10 cellular contexts compared by ENCODE assay signal in genomic region chr7:74765205-74765918, GRCh38. TPM values are rescaled to one million over a fixed set of nuclear protein-coding genes. Genes with fewer than 3 reads are reported as not detected.
DNase-seq lines count a peak whose midpoint lies in the region; ATAC-seq, FAIRE-seq and TF ChIP-seq lines count a peak whose summit lies in the region.
"Not testable (repeated sequence)": the region's sequence is repeated elsewhere in the genome, so short reads cannot be mapped to it uniquely, and the experiment has no call there.
"Had no signal": no experiment of that assay in that cellular context is flagged by ENCODE, and none has a peak within 500 bp of the region (broad histone marks: within the 10 kb centered on the region; RNA-seq: fewer than 3 reads in every experiment).

No MANE protein-coding gene starts in this region.

- H3K4me1 Mint-ChIP-seq in activated T-cell treated with anti-CD3 and anti-CD28 coated beads, Interleukin-2, amount 50 U/mL, for 4 hours (ENCODE audit: low read depth) = not testable (repeated sequence)

- not testable (repeated sequence) for H3K27me3 Mint-ChIP-seq in activated T-cell treated with anti-CD3 and anti-CD28 coated beads, Interleukin-2, amount 50 U/mL, for 4 hours (ENCODE audit: low read depth)

- CTCF ChIA-PET in A549 (lab: Yijun Ruan, JAX); PC-3 (lab: Charles Lee); HepG2 (lab: Yijun Ruan, JAX; ENCODE audit: low intra/inter-chr PET ratio, low total read pairs): not testable (repeated sequence)

- H3K27me3 ChIP-seq in PC-3 (ENCODE audit: low read length); HepG2 (ENCODE audit: control insufficient read depth in 1 of 2, insufficient read depth in 2 of 2, low read length in 2 of 2); pancreas: not testable (repeated sequence)

- intact Hi-C loops in PC-3 (cut with micrococcal nuclease); HepG2 (cut with micrococcal nuclease; ENCODE audit: unreplicated experiment); pancreas (cut with DNase I): not testable (repeated sequence)

- H3K36me3 Mint-ChIP-seq in activated T-cell treated with anti-CD3 and anti-CD28 coated beads, Interleukin-2, amount 50 U/mL, for 4 hours (ENCODE audit: insufficient read depth) = not testable (repeated sequence)

- not testable (repeated sequence) for H3K9me2 ChIP-seq in PC-3 (replicated peaks; ENCODE audit: low read length)

- in situ Hi-C loops in HepG2 (cut with HindIII; ENCODE audit: extremely low pct_ligation_motif_present, low pct_unique_long_range_greater_than_20kb) = not testable (repeated sequence)

- not testable (repeated sequence) for H3K9me3 Mint-ChIP-seq in activated T-cell treated with anti-CD3 and anti-CD28 coated beads, Interleukin-2, amount 50 U/mL, for 4 hours

- not testable (repeated sequence) for H3K4me3 Mint-ChIP-seq in activated T-cell treated with anti-CD3 and anti-CD28 coated beads, Interleukin-2, amount 50 U/mL, for 4 hours

- not testable (repeated sequence) for FAIRE-seq in A549 (lab: Jason Lieb, UNC); HepG2 (lab: Jason Lieb, UNC); pancreas (lab: Jason Lieb, UNC)

- not testable (repeated sequence) for H4K20me1 ChIP-seq in PC-3 (ENCODE audit: low read length); HepG2 (ENCODE audit: insufficient read depth, low read length)

- no CpG with 5 or more reads among the region's 17 CpGs for WGBS in A549 (ENCODE audit: missing lambda C conversion rate)
- no CpG with 5 or more reads among the region's 17 CpGs for WGBS in HepG2 (ENCODE audit: low lambda C conversion rate)
- WGBS in pancreas, 2 donors = no CpG with 5 or more reads among the region's 17 CpGs

- H3K4me3 ChIP-seq in A549; PC-3 (ENCODE audit: low read length); HepG2 (replicated peaks in 1 of 3; ENCODE audit: insufficient read depth in 1 of 3, low read depth in 2 of 3, low read length in 3 of 3); pancreas: not testable (repeated sequence)

- not testable (repeated sequence) for H3K36me3 ChIP-seq in PC-3 (ENCODE audit: low read depth, low read length); HepG2 (replicated peaks in 1 of 2; ENCODE audit: control insufficient read depth in 1 of 2, insufficient read depth in 2 of 2, low read length in 2 of 2); pancreas

- not testable (repeated sequence) for DNase-seq in A549 (ENCODE audit: low read depth in 1 of 2, low spot score in 1 of 2); PC-3; activated T-cell treated with anti-CD3 and anti-CD28 coated beads, Interleukin-2, amount 50 U/mL, for 4 hours; HepG2 (ENCODE audit: low spot score); pancreas

- POLR2A ChIA-PET in A549 (lab: Yijun Ruan, JAX); PC-3 (lab: Charles Lee; ENCODE audit: unreplicated experiment); HepG2 (lab: Yijun Ruan, JAX): not testable (repeated sequence)

- H2AFZ ChIP-seq in PC-3 (ENCODE audit: low read length); HepG2 (ENCODE audit: low read length): not testable (repeated sequence)

- not testable (repeated sequence) for H3K4me1 ChIP-seq in A549; PC-3 (ENCODE audit: insufficient read depth, low read length); HepG2 (ENCODE audit: insufficient read depth, low read length); pancreas

- not testable (repeated sequence) for H3K9me3 ChIP-seq in A549; PC-3 (ENCODE audit: low read length); HepG2 (ENCODE audit: low read length); pancreas

- H3K4me2 ChIP-seq in A549; PC-3 (ENCODE audit: low read length); HepG2 (ENCODE audit: low read depth, low read length): not testable (repeated sequence)

- not testable (repeated sequence) for H3K79me2 ChIP-seq in PC-3 (ENCODE audit: low read length); HepG2 (ENCODE audit: insufficient read depth, low read length)

- not testable (repeated sequence) for H3F3A ChIP-seq in PC-3 (ENCODE audit: low read length, unreplicated experiment)

- H3K27ac ChIP-seq in A549; PC-3 (ENCODE audit: low read length); HepG2 (ENCODE audit: extremely low read length, insufficient read depth, low read length); pancreas: not testable (repeated sequence)

- ATAC-seq in A549 (peak; percentile 6 to 17; a peak in 4 of 6 replicates), GM19438 (IDR thresholded peaks at IDR 0.05; ENCODE audit: low read depth, unreplicated experiment) (peak; percentile 37), HG02642 (IDR thresholded peaks at IDR 0.05; ENCODE audit: poor library complexity, unreplicated experiment) (peak; percentile 23), PC-3 (0 out of 2 replicates have a peak, but pooled peaks have one; percentile 18), esophagus mucosa (peak; percentile 57), HepG2 (peak; percentile 16), pancreas (peak in 3 of 4 donors; percentile 23 to 46 (median 33))
- ATAC-seq in activated T-cell treated with anti-CD3 and anti-CD28 coated beads, Interleukin-2, amount 50 U/mL, for 4 hours = peak; percentile 56 to 64

- not testable (repeated sequence) for TF ChIP-seq POLR2A in A549 (IDR thresholded peaks at IDR 0.05; ENCODE audit: low read length); HepG2 (IDR thresholded peaks at IDR 0.05; ENCODE audit: insufficient read depth in 1 of 2, low read depth in 2 of 2, low read length in 2 of 2)

- BruUV-seq in PC-3 (replicated peaks; lab: Mats Ljungman, UMichigan); HepG2 (replicated peaks; lab: Mats Ljungman, UMichigan): not testable (repeated sequence)

- TF ChIP-seq CTCF in A549 (IDR thresholded peaks at IDR 0.05); PC-3 (conservative IDR thresholded peaks at IDR 0.05; ENCODE audit: low read depth, low read length); HepG2 (CRISPR knock-in tag; IDR thresholded peaks at IDR 0.05); pancreas (IDR thresholded peaks at IDR 0.05): not testable (repeated sequence)

- TF ChIP-seq RAD21 in A549 (conservative IDR thresholded peaks at IDR 0.05 in 1 of 2, IDR thresholded peaks at IDR 0.05 in 1 of 2); HepG2 (CRISPR knock-in tag; IDR thresholded peaks at IDR 0.05): not testable (repeated sequence)

- H3K9ac ChIP-seq in PC-3 (ENCODE audit: low read length); HepG2 (ENCODE audit: insufficient read depth, low read depth, low read length): not testable (repeated sequence)

- not testable (repeated sequence) for TF ChIP-seq EP300 in A549 (IDR thresholded peaks at IDR 0.05); HepG2 (IDR thresholded peaks at IDR 0.05; ENCODE audit: low read depth in 2 of 2, low read length in 2 of 2); HepG2 (CRISPR knock-in tag; IDR thresholded peaks at IDR 0.05; ENCODE audit: borderline replicate concordance)

RNA-seq across cellular contexts. Expression of gene NCF1, which starts 8.4 kb away (rescaled TPM):
- polyA plus RNA-seq in A549 (2011; rRNA removed) (not detected in 2 replicates), A549 (2017; fragmentation: RNase III; extraction: RNeasy Plus Mini Kit Qiagen cat#74134 plus additional on column Dnase treatment) (0.04 TPM in 1 of 3 replicates, not detected in the others), HepG2 (2011; rRNA removed) (0.09 and 0.13 TPM in 2 replicates), pancreas (1 to 10 TPM in 1 of 2 donors, under 1 TPM in 1; 0.99 to 1.1 TPM)
- 0.04 TPM in 1 of 2 replicates, not detected in the other for polyA plus RNA-seq in A549 (2012; cell fraction: cytosol; rRNA removed)
- polyA plus RNA-seq in A549 (2012; cell fraction: nucleus; rRNA removed) = 0.11 and 0.29 TPM in 2 replicates
- polyA minus RNA-seq in A549 (2011; rRNA and poly(A)+ RNA removed) = 0.17 TPM in 1 of 2 replicates, not detected in the other
- total RNA-seq in PC-3 (2014; rRNA removed) (not detected in 2 replicates), esophagus mucosa (2.7 TPM), HepG2 (2016; rRNA removed; fragmentation: Illumina TruSeq; extraction: Trizol) (not detected in 2 replicates), pancreas (1 to 10 TPM in 3 of 6 donors, under 1 TPM in 2, not detected in 1; 0.32 to 4.6 (median 1.3) TPM)
- 1 to 10 TPM in 1 of 3 donors, under 1 TPM in 1, not detected in 1; 0.63 to 1.1 TPM for total RNA-seq in activated T-cell treated with anti-CD3 and anti-CD28 coated beads, Interleukin-2, amount 50 U/mL, for 4 hours
- not detected in 2 replicates for total RNA-seq in HepG2 (2016; cell fraction: cytosol; rRNA removed; fragmentation: Illumina TruSeq; extraction: Trizol; ENCODE audit: low read depth)
- not detected in 2 replicates for total RNA-seq in HepG2 (2016; cell fraction: insoluble cytoplasmic fraction; rRNA removed; fragmentation: Illumina TruSeq; extraction: Trizol)
- total RNA-seq in HepG2 (2016; cell fraction: membrane; rRNA removed; fragmentation: Illumina TruSeq; extraction: Trizol) = 0.10 TPM in 1 of 2 replicates, not detected in the other
- not detected in 2 replicates for total RNA-seq in HepG2 (2016; cell fraction: nucleus; rRNA removed; fragmentation: Illumina TruSeq; extraction: Trizol)
- polyA plus RNA-seq in HepG2 (2011; cell fraction: cytosol; rRNA removed) = 0.17 and 0.28 TPM in 2 replicates
- polyA plus RNA-seq in HepG2 (2011; cell fraction: nucleus; rRNA removed) = 0.33 and 1.7 TPM in 2 replicates
- 0.09 TPM in 1 of 2 replicates, not detected in the other for polyA plus RNA-seq in HepG2 (2012)
- polyA plus RNA-seq in HepG2 (2016; cell fraction: cytosol; fragmentation: Illumina TruSeq; extraction: Trizol; ENCODE audit: low read depth) = not detected in 2 replicates
- polyA plus RNA-seq in HepG2 (2016; cell fraction: insoluble cytoplasmic fraction; fragmentation: Illumina TruSeq; extraction: Trizol; ENCODE audit: low read depth) = not detected in 2 replicates
- not detected in 2 replicates for polyA plus RNA-seq in HepG2 (2016; cell fraction: membrane; fragmentation: Illumina TruSeq; extraction: Trizol; ENCODE audit: low read depth)
- not detected in 2 replicates for polyA plus RNA-seq in HepG2 (2016; cell fraction: nucleus; fragmentation: Illumina TruSeq; extraction: Trizol; ENCODE audit: insufficient read depth, low read depth)
- 0.37 TPM in 1 of 2 replicates, not detected in the other for polyA minus RNA-seq in HepG2 (2011; rRNA and poly(A)+ RNA removed; ENCODE audit: low replicate concordance)
- not detected in 2 replicates for polyA minus RNA-seq in HepG2 (2011; cell fraction: cytosol; rRNA and poly(A)+ RNA removed)
- not detected in 2 replicates for polyA minus RNA-seq in HepG2 (2011; cell fraction: nucleus; rRNA and poly(A)+ RNA removed)
- total RNA-seq: lung microvascular endothelial cell had no signal
- polyA plus RNA-seq: SK-N-SH had no signal
